ENCODE assay signal across 8 cellular contexts in the genomic region with DNA sequence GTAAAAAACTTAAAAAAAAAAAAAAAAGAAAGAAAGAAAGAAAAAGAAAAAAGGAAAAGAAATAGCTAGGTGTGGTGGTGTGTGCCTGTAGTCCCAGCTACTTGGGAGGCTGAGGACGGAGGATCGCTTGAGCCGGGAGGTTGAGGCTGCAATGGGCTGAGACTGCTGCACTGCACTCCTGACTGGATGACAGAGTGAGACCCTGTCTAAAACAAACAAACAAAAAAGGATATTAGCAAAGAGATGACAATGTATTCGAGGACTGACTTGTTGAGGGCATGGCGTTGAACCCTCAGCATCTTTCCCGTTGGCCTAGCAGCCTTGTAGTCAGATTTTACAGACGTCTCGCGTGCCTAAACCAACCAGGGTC. TPM values are rescaled to one million over a fixed set of nuclear protein-coding genes. Genes with fewer than 3 reads are reported as not detected.
DNase-seq lines count a peak whose midpoint lies in the region; ATAC-seq and TF ChIP-seq lines count a peak whose summit lies in the region.

No MANE protein-coding gene starts in this region.

- 50 to 67% (median 61%) methylated on average over 9 of the region's 9 CpGs for WGBS in heart left ventricle, 4 donors

- H3K9me3 ChIP-seq in heart left ventricle (no peaks in the 10 kb centered on the region), mucosa of descending colon (no peaks in the 10 kb centered on the region), vagina (no peaks in the 10 kb centered on the region)

- peak overlapping the region in 11 of 12 donors; percentile 57 to 80 (median 68) for H3K4me3 ChIP-seq in heart left ventricle
- H3K4me3 ChIP-seq in cardiac fibroblast (replicated peaks in 1 of 2; ENCODE audit: low read depth in 2 of 2, low read length in 2 of 2): peak overlapping the region; percentile 56 to 71
- peak overlapping the region; percentile 51 for H3K4me3 ChIP-seq in mucosa of descending colon
- H3K4me3 ChIP-seq in vagina: peak overlapping the region; percentile 69 to 95

- peak in 2 of 4 donors; percentile 22 to 25 for ATAC-seq in heart left ventricle
- ATAC-seq in mucosa of descending colon: peak; percentile 7

- H3K4me1 ChIP-seq in heart left ventricle: peaks cover 0 to 20% (median 8%) of the 10 kb centered on the region in 12 donors
- H3K4me1 ChIP-seq in mucosa of descending colon (ENCODE audit: low read depth): no peaks in the 10 kb centered on the region
- H3K4me1 ChIP-seq in vagina: peaks cover 16% of the 10 kb centered on the region

- no peaks in the 10 kb centered on the region for H3K27me3 ChIP-seq in heart left ventricle
- no peaks in the 10 kb centered on the region for H3K27me3 ChIP-seq in vagina

- no peak for TF ChIP-seq POLR2A in heart left ventricle (IDR thresholded peaks at IDR 0.05)
- TF ChIP-seq POLR2A in vagina (IDR thresholded peaks at IDR 0.05): no peak

- H3K27ac ChIP-seq in heart left ventricle (peak overlapping the region in 11 of 12 donors; percentile 59 to 86 (median 83)), vagina (peak overlapping the region; percentile 79)

- H3K36me3 ChIP-seq in heart left ventricle: peaks cover 0 to 5% (median 0%) of the 10 kb centered on the region in 9 donors
- no peaks in the 10 kb centered on the region for H3K36me3 ChIP-seq in mucosa of descending colon (ENCODE audit: low read depth)
- H3K36me3 ChIP-seq in vagina: no peaks in the 10 kb centered on the region

- intact Hi-C loops in heart left ventricle (cut with DNase I) (loop anchor here in 3 of 10 donors (2.0 to 10.0 kb wide), 3 partner anchors 51 to 73 kb away; a partner anchor contains a TSS), cardiac septum (cut with DNase I) (loop anchor here (1.0 kb wide), 1 partner anchor 67 kb away; a partner anchor contains a TSS), mucosa of descending colon (cut with DNase I, micrococcal nuclease) (no loop called here), vagina (cut with DNase I) (no loop called here)

- TF ChIP-seq CTCF in heart left ventricle (IDR thresholded peaks at IDR 0.05): no peak
- TF ChIP-seq CTCF in cardiac fibroblast (IDR thresholded peaks at IDR 0.05; ENCODE audit: low read depth, low read length): no peak
- no peak for TF ChIP-seq CTCF in mucosa of descending colon (IDR thresholded peaks at IDR 0.05)
- TF ChIP-seq CTCF in vagina (IDR thresholded peaks at IDR 0.05): no peak

- DNase-seq in heart left ventricle (no peak), cardiac septum (ENCODE audit: low spot score) (no peak), cardiac fibroblast (ENCODE audit: low read depth in 2 of 2) (no peak), mucosa of descending colon (no peak), vagina (ENCODE audit: extremely low spot score in 2 of 2) (no peak), mesenteric fat pad (ENCODE audit: low spot score) (no peak), EL (no peak)
- DNase-seq in stimulated activated naive CD4-positive, alpha-beta T cell treated with Interleukin-2 at 50 U/mL for 16 hours (lab: John Stamatoyannopoulos, UW): no peak

RNA-seq across cellular contexts. Expression of a gene that starts 0.6 kb away (rescaled TPM):
- total RNA-seq in heart left ventricle (10 to 100 TPM; 11.6 to 50.9 (median 43.9) TPM), cardiac septum (41.0 TPM), mucosa of descending colon (10 to 100 TPM; 27.0 to 35.9 (median 28.2) TPM), vagina (26.0 TPM), mesenteric fat pad (56.7 TPM)
- polyA plus RNA-seq in heart left ventricle: 10 to 100 TPM; 12.3 to 19.7 TPM
